Comparison of ENCODE assay signal across 2 cellular contexts in the genomic region with DNA sequence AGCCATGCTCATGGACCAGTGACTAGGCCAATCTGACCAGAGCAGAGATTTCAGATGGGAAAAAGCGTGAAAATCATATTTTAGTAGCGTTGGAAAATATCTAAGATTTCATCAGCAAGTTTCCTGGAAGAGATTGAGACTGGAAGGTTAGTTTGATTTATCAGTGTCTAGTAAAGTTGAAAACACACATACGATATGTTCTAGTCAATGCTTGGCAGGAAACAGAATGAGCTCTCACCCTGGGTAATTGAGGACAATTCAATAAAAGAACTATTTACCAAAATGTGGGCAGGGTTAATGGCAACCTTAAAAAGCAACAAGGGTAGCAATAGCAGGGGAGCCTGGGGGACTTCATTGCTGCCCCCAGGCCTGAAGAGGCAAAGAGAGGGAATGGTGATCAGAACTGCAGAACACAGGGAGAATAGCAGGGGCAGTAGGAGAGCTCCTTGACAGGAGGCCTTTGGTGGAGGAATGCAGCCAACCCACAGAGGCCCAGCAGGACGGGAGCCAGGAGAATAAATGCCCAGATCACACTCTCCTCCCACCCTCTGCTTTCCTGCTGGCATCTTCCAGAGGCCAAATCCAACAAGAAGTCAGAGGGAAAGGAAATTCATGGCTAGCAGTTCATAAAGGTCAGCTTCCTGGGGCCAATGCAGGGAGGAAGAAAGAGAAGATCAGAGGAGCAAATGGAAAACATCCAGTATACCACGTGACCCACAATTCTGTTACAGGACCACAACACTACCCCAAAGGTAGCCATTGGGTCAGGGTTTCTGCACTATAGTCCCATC.
TF ChIP-seq lines count a peak whose summit lies in the region.

No MANE protein-coding gene starts in this region.

TF ChIP-seq in IMR-90, 13 proteins besides CTCF, POLR2A, EP300 and RAD21:
- no peak for TF ChIP-seq BHLHE40 (IDR thresholded peaks at IDR 0.05; ENCODE audit: low read depth, low read length)
- no peak for TF ChIP-seq NFE2L2 (IDR thresholded peaks at IDR 0.05; ENCODE audit: low read depth, low read length)
- no peak for TF ChIP-seq ELK1 (IDR thresholded peaks at IDR 0.05; ENCODE audit: borderline replicate concordance, low read depth, low read length)
- TF ChIP-seq, protein P1, sequence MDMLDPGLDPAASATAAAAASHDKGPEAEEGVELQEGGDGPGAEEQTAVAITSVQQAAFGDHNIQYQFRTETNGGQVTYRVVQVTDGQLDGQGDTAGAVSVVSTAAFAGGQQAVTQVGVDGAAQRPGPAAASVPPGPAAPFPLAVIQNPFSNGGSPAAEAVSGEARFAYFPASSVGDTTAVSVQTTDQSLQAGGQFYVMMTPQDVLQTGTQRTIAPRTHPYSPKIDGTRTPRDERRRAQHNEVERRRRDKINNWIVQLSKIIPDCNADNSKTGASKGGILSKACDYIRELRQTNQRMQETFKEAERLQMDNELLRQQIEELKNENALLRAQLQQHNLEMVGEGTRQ (IDR thresholded peaks at IDR 0.05; ENCODE audit: low read depth, low read length), result 0 out of 2 replicates have a peak, but pooled peaks have one; percentile 32
- no peak for TF ChIP-seq MAZ (IDR thresholded peaks at IDR 0.05; ENCODE audit: borderline replicate concordance, low read depth, low read length)
- no peak for TF ChIP-seq RFX5 (IDR thresholded peaks at IDR 0.05; ENCODE audit: low read depth, low read length)
- TF ChIP-seq CHD1 (IDR thresholded peaks at IDR 0.05; ENCODE audit: low read depth, low read length), result no peak

TF ChIP-seq in endothelial cell of umbilical vein, 7 proteins besides CTCF, POLR2A, EP300 and RAD21:
- TF ChIP-seq EZH2 (IDR thresholded peaks at IDR 0.05; ENCODE audit: borderline replicate concordance, low read depth, low read length, severe bottlenecking) (no peak), JUN (IDR thresholded peaks at IDR 0.05; ENCODE audit: borderline replicate concordance, insufficient read depth, insufficient read length, low read depth) (no peak), GATA2 (IDR thresholded peaks at IDR 0.05; ENCODE audit: insufficient read depth, insufficient read length, low read depth, low read length) (no peak), FOS (IDR thresholded peaks at IDR 0.05; ENCODE audit: borderline replicate concordance, insufficient read depth, low read length) (no peak), MYC (IDR thresholded peaks at IDR 0.05; ENCODE audit: low read depth, low read length) (no peak), POLR2AphosphoS5 (IDR thresholded peaks at IDR 0.05; ENCODE audit: insufficient read depth, low read depth, low read length) (no peak)
- TF ChIP-seq, protein P2, sequence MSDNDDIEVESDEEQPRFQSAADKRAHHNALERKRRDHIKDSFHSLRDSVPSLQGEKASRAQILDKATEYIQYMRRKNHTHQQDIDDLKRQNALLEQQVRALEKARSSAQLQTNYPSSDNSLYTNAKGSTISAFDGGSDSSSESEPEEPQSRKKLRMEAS (IDR thresholded peaks at IDR 0.05; ENCODE audit: insufficient read depth, insufficient read length), result no peak
